In genomic region chr1:168609133-168609715, GRCh38 we compare ENCODE assay signal across 2 cellular contexts.
A peak's percentile ranks its signal among the peaks of the same experiment; 100 is the strongest.
TF ChIP-seq lines count a peak whose summit lies in the region.

No MANE protein-coding gene starts in this region.

TF ChIP-seq in H1, 55 proteins besides CTCF, POLR2A, EP300 and RAD21:
- TF ChIP-seq SAP30 (IDR thresholded peaks at IDR 0.05; ENCODE audit: insufficient read depth, insufficient replicate concordance, low read length) (peak; percentile 35), SIN3A (conservative IDR thresholded peaks at IDR 0.05 in 1 of 2, IDR thresholded peaks at IDR 0.05 in 1 of 2; ENCODE audit: low read depth in 1 of 2, low read length in 2 of 2) (peak; percentile 34 to 42; a peak in 1 of 4 replicates), BCL11A (IDR thresholded peaks at IDR 0.05; ENCODE audit: low read depth in 2 of 2, low read length in 2 of 2) (no peak)
TF ChIP-seq in H1: peak in this region for 2.

TF ChIP-seq in HepG2, 621 proteins besides CTCF, POLR2A, EP300 and RAD21:
- TF ChIP-seq RFXANK (CRISPR knock-in tag; IDR thresholded peaks at IDR 0.05) = no peak
- TF ChIP-seq ZBTB38 (CRISPR knock-in tag; IDR thresholded peaks at IDR 0.05) = 0 out of 2 replicates have a peak, but pooled peaks have one; percentile 7
- peak in 1 of 2 experiments; percentile 81; a peak in 3 of 4 replicates for TF ChIP-seq REST (IDR thresholded peaks at IDR 0.05; ENCODE audit: borderline replicate concordance in 1 of 2, low read depth in 1 of 2, low read length in 2 of 2)
